18 cellular contexts compared by ENCODE assay signal in the genomic region with DNA sequence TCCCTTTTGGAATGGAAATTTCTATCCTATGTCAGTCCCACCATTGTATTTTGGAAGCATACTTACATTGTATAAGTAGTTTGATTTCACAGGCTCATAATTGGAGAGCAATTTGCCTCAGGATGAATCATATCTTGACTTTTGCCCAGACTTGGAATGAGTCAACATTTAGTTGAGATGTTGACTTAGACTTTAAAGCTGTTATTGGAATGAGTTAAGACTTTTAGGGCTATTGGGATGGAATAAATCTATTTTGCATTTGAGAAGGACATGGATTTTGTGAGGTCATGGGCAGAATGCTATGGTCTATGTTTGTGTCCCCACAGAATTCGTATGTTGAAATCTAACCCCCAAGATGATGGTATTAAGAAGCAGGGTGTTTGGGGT. TPM values are rescaled to one million over a fixed set of nuclear protein-coding genes. Genes with fewer than 3 reads are reported as not detected.
A peak's percentile ranks its signal among the peaks of the same experiment; 100 is the strongest.
DNase-seq lines count a peak whose midpoint lies in the region; ATAC-seq, FAIRE-seq and TF ChIP-seq lines count a peak whose summit lies in the region.
"Had no signal": no experiment of that assay in that cellular context is flagged by ENCODE, and none has a peak within 500 bp of the region (broad histone marks: within the 10 kb centered on the region; RNA-seq: fewer than 3 reads in every experiment).

No MANE protein-coding gene starts in this region.

- no peak overlapping the region for H3K4ac ChIP-seq in mesendoderm (ENCODE audit: low read depth, low read length)

- H3K4me1 ChIP-seq in ACC112 (ENCODE audit: control insufficient read depth, insufficient read depth, low read length, unreplicated experiment) (peaks cover 20% of the 10 kb centered on the region), adipocyte (ENCODE audit: control insufficient read depth, insufficient read depth, low read length) (peaks cover 13% of the 10 kb centered on the region), mesendoderm (ENCODE audit: control insufficient read depth, low read depth, low read length) (no peaks in the 10 kb centered on the region), heart right ventricle (no peaks in the 10 kb centered on the region)

- H3K27me3 ChIP-seq in ACC112 (ENCODE audit: insufficient read depth, low read length) (no peaks in the 10 kb centered on the region), adipocyte (replicated peaks; ENCODE audit: control insufficient read depth, insufficient read depth, low read length) (no peaks in the 10 kb centered on the region), mesendoderm (ENCODE audit: insufficient read depth, low read length, poor library complexity) (no peaks in the 10 kb centered on the region), heart right ventricle (no peaks in the 10 kb centered on the region)
- H3K27me3 ChIP-seq: BLaER1 treated with 17β-estradiol and CSF1 and Interleukin-3, amounts not matched to agents 10 nM and 100 nM; MG63 had no signal

- no peak for TF ChIP-seq POLR2A in GM12892 (IDR thresholded peaks at IDR 0.05; ENCODE audit: low read depth, low read length)

- H3K36me3 ChIP-seq in ACC112 (ENCODE audit: insufficient read depth, low read length) (no peaks in the 10 kb centered on the region), adipocyte (ENCODE audit: control insufficient read depth, insufficient read depth, low read length, severe bottlenecking) (no peaks in the 10 kb centered on the region), mesendoderm (ENCODE audit: control insufficient read depth, insufficient read depth, low read length) (no peaks in the 10 kb centered on the region), heart right ventricle (peaks cover 0 to under 1% (median 0%) of the 10 kb centered on the region in 9 donors)
- H3K36me3 ChIP-seq: BLaER1 treated with 17β-estradiol and CSF1 and Interleukin-3, amounts not matched to agents 10 nM and 100 nM; MG63 had no signal

- H3K4me1 Mint-ChIP-seq in effector memory CD8-positive, alpha-beta T cell (ENCODE audit: low read depth in 2 of 2) = peaks cover 5 to 9% of the 10 kb centered on the region in 2 donors

- no peak overlapping the region for H2BK5ac ChIP-seq in mesendoderm (ENCODE audit: low read length)

- H3K27ac Mint-ChIP-seq in effector memory CD8-positive, alpha-beta T cell = peak overlapping the region in 1 of 2 donors; percentile 47

- no CpG with 5 or more reads among the region's 1 CpG for WGBS in mesendoderm (ENCODE audit: extremely low coverage, insufficient coverage, low lambda C conversion rate)
- WGBS in heart right ventricle, 2 donors = 96 to 98% methylated on average over 1 of the region's 1 CpG

- H3K27me3 Mint-ChIP-seq in effector memory CD8-positive, alpha-beta T cell = no peaks in the 10 kb centered on the region

- H2AK5ac ChIP-seq in mesendoderm (ENCODE audit: low read length) = no peak overlapping the region

- H3K9me3 ChIP-seq in adipocyte (ENCODE audit: control insufficient read depth, low read length) (no peaks in the 10 kb centered on the region), heart right ventricle (peaks cover 0 to 5% (median 0%) of the 10 kb centered on the region in 11 donors)

- H3K79me1 ChIP-seq in mesendoderm (ENCODE audit: low read length) = no peaks in the 10 kb centered on the region

- no peak overlapping the region for H2BK120ac ChIP-seq in mesendoderm (ENCODE audit: low read depth, low read length)

- H3K4me3 Mint-ChIP-seq in effector memory CD8-positive, alpha-beta T cell = no peak overlapping the region

- FAIRE-seq in GM12892 (lab: Jason Lieb, UNC) = peak; percentile 75

- H3K4me3 ChIP-seq in ACC112 (ENCODE audit: low read depth, low read length) = peak overlapping the region; percentile 20; the same call in 1 of the 2 replicates
- peak overlapping the region; percentile 41 for H3K4me3 ChIP-seq in adipocyte (ENCODE audit: low read length)
- H3K4me3 ChIP-seq in fibroblast of villous mesenchyme (ENCODE audit: low read depth, low read length) = no peak overlapping the region
- H3K4me3 ChIP-seq in mesendoderm (ENCODE audit: low read length) = no peak overlapping the region
- H3K4me3 ChIP-seq in heart right ventricle = no peak overlapping the region
- H3K4me3 ChIP-seq: BLaER1 treated with 17β-estradiol and CSF1 and Interleukin-3, amounts not matched to agents 10 nM and 100 nM; MG63 had no signal

- no peak overlapping the region for H2AFZ ChIP-seq in ACC112 (ENCODE audit: low read length, unreplicated experiment)

- no peak overlapping the region for H3K18ac ChIP-seq in mesendoderm (ENCODE audit: low read length)

- no peak overlapping the region for H3K23ac ChIP-seq in mesendoderm (ENCODE audit: low read length)

- H4K5ac ChIP-seq in mesendoderm (ENCODE audit: low read length) = no peak overlapping the region

- no peak overlapping the region for H3K9ac ChIP-seq in adipocyte (ENCODE audit: low read length)
- H3K9ac ChIP-seq in mesendoderm (ENCODE audit: low read length) = no peak overlapping the region
- H3K9ac ChIP-seq: BLaER1 treated with 17β-estradiol and CSF1 and Interleukin-3, amounts not matched to agents 10 nM and 100 nM had no signal

- H3K27ac ChIP-seq in ACC112 (ENCODE audit: low read depth, low read length) = peak overlapping the region; percentile 52; the same call in 1 of the 2 replicates
- H3K27ac ChIP-seq in mesendoderm (ENCODE audit: low read depth, low read length) = no peak overlapping the region
- H3K27ac ChIP-seq in heart right ventricle = no peak overlapping the region
- H3K27ac ChIP-seq: BLaER1 treated with 17β-estradiol and CSF1 and Interleukin-3, amounts not matched to agents 10 nM and 100 nM had no signal

- no peak for ATAC-seq in heart right ventricle
- no peak for ATAC-seq in GM21526 (IDR thresholded peaks at IDR 0.05; ENCODE audit: low FRiP score, unreplicated experiment)
- no peak for ATAC-seq in effector memory CD8-positive, alpha-beta T cell (replicated peaks)
- ATAC-seq: Right ventricle myocardium inferior had no signal

- H3K4me2 ChIP-seq in mesendoderm (ENCODE audit: low read length) = no peak overlapping the region
- H3K4me2 ChIP-seq: BLaER1 treated with 17β-estradiol and CSF1 and Interleukin-3, amounts not matched to agents 10 nM and 100 nM had no signal

- H3K36me3 Mint-ChIP-seq in effector memory CD8-positive, alpha-beta T cell (ENCODE audit: insufficient read depth) = peaks cover 3% of the 10 kb centered on the region

- intact Hi-C loops in heart right ventricle (cut with DNase I) = no loop called here

- H4K8ac ChIP-seq in mesendoderm (ENCODE audit: low read depth, low read length) = no peak overlapping the region

- H3K56ac ChIP-seq in mesendoderm (ENCODE audit: low read length) = no peak overlapping the region

- H3K9me3 Mint-ChIP-seq in effector memory CD8-positive, alpha-beta T cell = no peaks in the 10 kb centered on the region

- DNase-seq in GM12892 (ENCODE audit: insufficient read length) (no peak), adipocyte (ENCODE audit: low read depth) (peak; percentile 48), fibroblast of villous mesenchyme (ENCODE audit: low read depth) (peak; percentile 22), mesendoderm (no peak), heart right ventricle (no peak)
- no peak for DNase-seq in effector memory CD8-positive, alpha-beta T cell
- DNase-seq: activated CD4-positive, alpha-beta T cell treated with anti-CD3 and anti-CD28 coated beads for 48 hours; anterior cingulate cortex; dermis blood vessel endothelial cell; foreskin melanocyte; NCI-H2029; NCI-H748 treated with DMSO at 0.1 percent for 48 hours; T-helper 2 cell had no signal

- no peaks in the 10 kb centered on the region for H3K79me2 ChIP-seq in ACC112 (ENCODE audit: control insufficient read depth, insufficient read depth, low read length, unreplicated experiment)
- no peaks in the 10 kb centered on the region for H3K79me2 ChIP-seq in mesendoderm (ENCODE audit: control insufficient read depth, insufficient read depth, low read length)

- TF ChIP-seq CTCF in fibroblast of villous mesenchyme (IDR thresholded peaks at IDR 0.05; ENCODE audit: insufficient read depth, low read depth, low read length) = no peak
- TF ChIP-seq CTCF in heart right ventricle (IDR thresholded peaks at IDR 0.05) = no peak

- no peak overlapping the region for H2BK15ac ChIP-seq in mesendoderm (replicated peaks; ENCODE audit: low read depth)

RNA-seq across cellular contexts. Expression of a gene that starts 12.2 kb away (rescaled TPM):
- polyA plus RNA-seq in GM12892 (2012; ENCODE audit: missing spikeins) = 4.2 TPM
- 10.3 and 11.7 TPM in 2 replicates for total RNA-seq in fibroblast of villous mesenchyme
- 4.9 TPM for polyA plus RNA-seq in mesendoderm (2013, experiment 1 of 2)
- polyA plus RNA-seq in mesendoderm (2013, experiment 2 of 2) = 4.7 TPM
- total RNA-seq in heart right ventricle = 1 to 10 TPM; 4.0 to 9.1 (median 6.7) TPM
- polyA plus RNA-seq in heart right ventricle = 1 to 10 TPM; 1.4 to 3.6 TPM

RNA-seq across cellular contexts. Expression of a gene that starts 30.8 kb away (rescaled TPM):
- polyA plus RNA-seq in GM12892 (2012; ENCODE audit: missing spikeins) = 91.2 TPM
- total RNA-seq in fibroblast of villous mesenchyme = not detected in 2 replicates
- not detected for polyA plus RNA-seq in mesendoderm (2013, experiment 1 of 2)
- polyA plus RNA-seq in mesendoderm (2013, experiment 2 of 2) = not detected
- 1 to 10 TPM in 2 of 10 donors, under 1 TPM in 8; 0.11 to 9.7 (median 0.73) TPM for total RNA-seq in heart right ventricle
- 1 to 10 TPM in 1 of 2 donors, under 1 TPM in 1; 0.15 to 1.0 TPM for polyA plus RNA-seq in heart right ventricle
- total RNA-seq: dermis blood vessel endothelial cell had no signal

Comparison
In these comparisons a context has a peak if more than half of its experiments do, and no peak if none do; other contexts are left out.
1. H3K4me3 ChIP-seq: peak in ACC112 (single experiment) and adipocyte (single experiment); none in fibroblast of villous mesenchyme (single experiment), mesendoderm (single experiment) and heart right ventricle (0 of 10).
2. DNase-seq: peak in adipocyte (single experiment) and fibroblast of villous mesenchyme (single experiment); none in GM12892 (single experiment), mesendoderm (single experiment), heart right ventricle (0 of 2) and effector memory CD8-positive, alpha-beta T cell (0 of 3).